27 cellular contexts compared by ENCODE assay signal in the genomic region with DNA sequence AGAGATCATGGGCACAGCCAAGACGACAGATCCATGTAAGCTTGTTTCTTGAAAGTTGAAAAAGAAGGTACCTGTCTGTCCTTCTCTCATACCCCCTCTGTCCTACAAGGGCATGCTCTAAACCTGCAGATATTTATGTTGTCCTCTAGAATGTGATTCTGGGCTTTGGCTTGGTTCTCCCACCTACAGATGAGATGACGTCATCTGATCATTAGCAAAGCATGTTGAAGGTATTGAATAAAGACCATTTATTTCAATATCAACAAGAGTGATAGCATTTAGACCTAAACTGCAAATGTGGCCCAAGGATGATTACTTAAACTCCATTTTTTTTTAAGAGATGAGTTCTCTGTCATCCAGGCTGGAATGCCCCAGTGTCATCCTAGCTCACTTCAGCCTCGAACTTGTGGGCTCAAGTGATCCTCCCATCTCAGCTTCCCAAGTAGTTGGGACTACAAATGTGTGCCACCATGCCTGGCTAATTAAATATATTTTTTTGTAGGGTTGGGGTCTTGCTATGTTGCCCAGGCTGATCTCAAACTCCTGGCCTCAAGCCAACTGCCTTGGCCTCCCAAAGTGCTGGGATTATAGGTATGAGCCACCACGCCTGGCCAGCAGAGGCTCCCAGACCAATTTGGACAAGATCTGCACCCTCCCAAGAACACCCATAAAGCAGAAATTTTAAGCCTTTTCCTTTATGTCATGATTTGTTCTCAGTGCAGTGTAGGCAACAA.
"Had no signal": no experiment of that assay in that cellular context is flagged by ENCODE, and none has a peak within 500 bp of the region (broad histone marks: within the 10 kb centered on the region; RNA-seq: fewer than 3 reads in every experiment).

No MANE protein-coding gene starts in this region.

- DNase-seq: activated CD4-positive, alpha-beta memory T cell treated with anti-CD3 and anti-CD28 coated beads, Interleukin-2, amount 10 ng/mL, durations not matched to agents 7 days and 5 days; activated CD4-positive, alpha-beta T cell treated with anti-CD3 and anti-CD28 coated beads, Interleukin-2, amount 10 ng/mL, durations not matched to agents 24 days and 14 days; activated CD4-positive, CD25-positive, alpha-beta regulatory T cell treated with anti-CD3 and anti-CD28 coated beads, Interleukin-2, amount 50 U/mL, for 72 hours; activated CD8-positive, alpha-beta memory T cell treated with anti-CD3 and anti-CD28 coated beads, Interleukin-2, amount 50 U/mL, for 48 hours; activated gamma-delta T cell treated with Interleukin-2 at 50 U/mL for 16 hours; activated naive CD8-positive, alpha-beta T cell treated with anti-CD3 and anti-CD28 coated beads, Interleukin-2, amount 50 U/mL, for 24 hours; activated T-cell treated with anti-CD3 and anti-CD28 coated beads, Interleukin-2, amount 50 U/mL, for 24 hours; amygdala; central memory CD4-positive, alpha-beta T cell; heart left ventricle; left lung; lower lobe of right lung; ovary; retina; sigmoid colon; small intestine; stimulated activated CD4-positive, alpha-beta T cell treated with anti-CD3 and anti-CD28 coated beads, Interleukin-4, amount 100 ng/mL, for 24 hours; T-helper 17 cell; WERI-Rb-1 had no signal

- H3K36me3 Mint-ChIP-seq: activated naive CD4-positive, alpha-beta T cell treated with anti-CD3 and anti-CD28 coated beads, Interleukin-2, amount 50 U/mL, for 24 hours; stimulated activated effector memory CD8-positive, alpha-beta T cell treated with anti-CD3 and anti-CD28 coated beads, Interleukin-12 subunit alpha, Interleukin-12 subunit beta, amount 100 ng/mL, for 72 hours had no signal

- ATAC-seq: activated naive CD8-positive, alpha-beta T cell treated with anti-CD3 and anti-CD28 coated beads, Interleukin-2, amount 50 U/mL, for 24 hours; activated T-helper 17 cell treated with anti-CD3 and anti-CD28 coated beads, Interleukin-2, amount 50 U/mL, for 72 hours; heart left ventricle; left lung; lower lobe of right lung; stimulated activated effector memory CD8-positive, alpha-beta T cell treated with anti-CD3 and anti-CD28 coated beads, Interleukin-12 subunit alpha, Interleukin-12 subunit beta, amount 100 ng/mL, for 72 hours; T-helper 17 cell had no signal

- H3K9me3 Mint-ChIP-seq: activated CD4-positive, alpha-beta memory T cell treated with anti-CD3 and anti-CD28 coated beads, Interleukin-2, amount 10 ng/mL, durations not matched to agents 7 days and 5 days; activated CD4-positive, alpha-beta T cell treated with anti-CD3 and anti-CD28 coated beads, Interleukin-2, amount 10 ng/mL, durations not matched to agents 24 days and 14 days; activated naive CD4-positive, alpha-beta T cell treated with anti-CD3 and anti-CD28 coated beads, Interleukin-2, amount 50 U/mL, for 24 hours; activated naive CD8-positive, alpha-beta T cell treated with anti-CD3 and anti-CD28 coated beads, Interleukin-2, amount 50 U/mL, for 24 hours; activated T-cell treated with anti-CD3 and anti-CD28 coated beads, Interleukin-2, amount 50 U/mL, for 24 hours; activated T-helper 17 cell treated with anti-CD3 and anti-CD28 coated beads, Interleukin-2, amount 50 U/mL, for 72 hours; nephron; stimulated activated effector memory CD8-positive, alpha-beta T cell treated with anti-CD3 and anti-CD28 coated beads, Interleukin-12 subunit alpha, Interleukin-12 subunit beta, amount 100 ng/mL, for 72 hours; stimulated activated naive CD8-positive, alpha-beta T cell treated with anti-CD3 and anti-CD28 coated beads, Interleukin-15, Interleukin-2, amounts not matched to agents 100 ng/mL and 50 ng/mL, for 24 hours had no signal

- H3K9me3 ChIP-seq: breast epithelium, heart left ventricle, left lung, lower lobe of right lung, ovary, sigmoid colon, vagina had no signal

- H3K27ac ChIP-seq: breast epithelium, heart left ventricle, left lung, lower lobe of right lung, ovary, sigmoid colon, vagina, WERI-Rb-1 had no signal

- H3K4me1 Mint-ChIP-seq: activated CD4-positive, alpha-beta memory T cell treated with anti-CD3 and anti-CD28 coated beads, Interleukin-2, amount 10 ng/mL, durations not matched to agents 7 days and 5 days; activated CD4-positive, alpha-beta T cell treated with anti-CD3 and anti-CD28 coated beads, Interleukin-2, amount 10 ng/mL, durations not matched to agents 24 days and 14 days; activated naive CD4-positive, alpha-beta T cell treated with anti-CD3 and anti-CD28 coated beads, Interleukin-2, amount 50 U/mL, for 24 hours; activated naive CD8-positive, alpha-beta T cell treated with anti-CD3 and anti-CD28 coated beads, Interleukin-2, amount 50 U/mL, for 24 hours; activated T-helper 17 cell treated with anti-CD3 and anti-CD28 coated beads, Interleukin-2, amount 50 U/mL, for 72 hours; stimulated activated effector memory CD8-positive, alpha-beta T cell treated with anti-CD3 and anti-CD28 coated beads, Interleukin-12 subunit alpha, Interleukin-12 subunit beta, amount 100 ng/mL, for 72 hours had no signal

- H3K36me3 ChIP-seq: breast epithelium, heart left ventricle, left lung, lower lobe of right lung, ovary, sigmoid colon, vagina, WERI-Rb-1 had no signal

- H3K4me3 Mint-ChIP-seq: activated CD4-positive, alpha-beta memory T cell treated with anti-CD3 and anti-CD28 coated beads, Interleukin-2, amount 10 ng/mL, durations not matched to agents 7 days and 5 days; activated CD4-positive, alpha-beta T cell treated with anti-CD3 and anti-CD28 coated beads, Interleukin-2, amount 10 ng/mL, durations not matched to agents 24 days and 14 days; activated naive CD4-positive, alpha-beta T cell treated with anti-CD3 and anti-CD28 coated beads, Interleukin-2, amount 50 U/mL, for 24 hours; activated naive CD8-positive, alpha-beta T cell treated with anti-CD3 and anti-CD28 coated beads, Interleukin-2, amount 50 U/mL, for 24 hours; activated T-cell treated with anti-CD3 and anti-CD28 coated beads, Interleukin-2, amount 50 U/mL, for 24 hours; activated T-helper 17 cell treated with anti-CD3 and anti-CD28 coated beads, Interleukin-2, amount 50 U/mL, for 72 hours; nephron; stimulated activated effector memory CD8-positive, alpha-beta T cell treated with anti-CD3 and anti-CD28 coated beads, Interleukin-12 subunit alpha, Interleukin-12 subunit beta, amount 100 ng/mL, for 72 hours; stimulated activated naive CD8-positive, alpha-beta T cell treated with anti-CD3 and anti-CD28 coated beads, Interleukin-15, Interleukin-2, amounts not matched to agents 100 ng/mL and 50 ng/mL, for 24 hours; T-helper 17 cell had no signal

- H3K4me3 ChIP-seq: breast epithelium, heart left ventricle, left lung, lower lobe of right lung, ovary, sigmoid colon, vagina had no signal

- H3K27me3 Mint-ChIP-seq: type B pancreatic cell had no signal

- H3K4me1 ChIP-seq: breast epithelium, left lung, lower lobe of right lung, sigmoid colon had no signal

- H3K27me3 ChIP-seq: breast epithelium, heart left ventricle, left lung, ovary, sigmoid colon, vagina had no signal

- H3K27ac Mint-ChIP-seq: activated CD4-positive, alpha-beta memory T cell treated with anti-CD3 and anti-CD28 coated beads, Interleukin-2, amount 10 ng/mL, durations not matched to agents 7 days and 5 days; activated CD4-positive, alpha-beta T cell treated with anti-CD3 and anti-CD28 coated beads, Interleukin-2, amount 10 ng/mL, durations not matched to agents 24 days and 14 days; activated naive CD8-positive, alpha-beta T cell treated with anti-CD3 and anti-CD28 coated beads, Interleukin-2, amount 50 U/mL, for 24 hours; activated T-cell treated with anti-CD3 and anti-CD28 coated beads, Interleukin-2, amount 50 U/mL, for 24 hours; activated T-helper 17 cell treated with anti-CD3 and anti-CD28 coated beads, Interleukin-2, amount 50 U/mL, for 72 hours; stimulated activated effector memory CD8-positive, alpha-beta T cell treated with anti-CD3 and anti-CD28 coated beads, Interleukin-12 subunit alpha, Interleukin-12 subunit beta, amount 100 ng/mL, for 72 hours; stimulated activated naive CD8-positive, alpha-beta T cell treated with anti-CD3 and anti-CD28 coated beads, Interleukin-15, Interleukin-2, amounts not matched to agents 100 ng/mL and 50 ng/mL, for 24 hours; T-helper 17 cell had no signal
